In the genomic region with DNA sequence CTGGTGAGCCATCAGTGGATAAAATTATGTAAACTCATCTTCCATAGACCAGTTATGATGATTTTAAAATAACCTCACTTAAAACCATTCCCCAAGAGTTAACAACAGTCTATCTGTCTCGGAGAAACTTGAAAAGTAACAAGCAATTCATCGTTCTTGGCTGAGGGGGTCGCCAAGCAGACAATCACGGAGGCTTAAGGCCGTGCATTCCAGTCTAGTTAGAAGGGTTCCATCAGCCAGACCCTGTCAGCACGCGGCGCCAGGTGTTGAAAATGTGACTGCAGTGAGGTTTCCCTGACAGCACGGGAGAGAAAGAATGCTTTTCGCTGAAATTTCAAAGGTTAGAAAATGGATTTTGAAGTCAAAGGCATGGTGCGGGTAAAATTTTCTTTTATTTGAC, we compare ENCODE assay signal across 32 cellular contexts.
A peak's percentile ranks its signal among the peaks of the same experiment; 100 is the strongest.
DNase-seq lines count a peak whose midpoint lies in the region; ATAC-seq and TF ChIP-seq lines count a peak whose summit lies in the region.
"Had no signal": no experiment of that assay in that cellular context is flagged by ENCODE, and none has a peak within 500 bp of the region (broad histone marks: within the 10 kb centered on the region; RNA-seq: fewer than 3 reads in every experiment).

No MANE protein-coding gene starts in this region.

- no peak for TF ChIP-seq POLR2A in tibial nerve (IDR thresholded peaks at IDR 0.05)

- TF ChIP-seq CTCF in GM23338 (conservative IDR thresholded peaks at IDR 0.05; ENCODE audit: low read depth in 2 of 2), result peak; percentile 26 to 57; a peak in 3 of 4 replicates
- TF ChIP-seq CTCF in WTC11 (IDR thresholded peaks at IDR 0.05), result no peak
- TF ChIP-seq CTCF in hepatocyte (IDR thresholded peaks at IDR 0.05; ENCODE audit: poor library complexity), result peak; percentile 36
- TF ChIP-seq CTCF in neural progenitor cell (IDR thresholded peaks at IDR 0.05), result peak; percentile 47
- no peak for TF ChIP-seq CTCF in tibial nerve (IDR thresholded peaks at IDR 0.05)

- no peak overlapping the region for H3K9ac ChIP-seq in neural progenitor cell

- no peak for TF ChIP-seq EP300 in tibial nerve (IDR thresholded peaks at IDR 0.05)

- H3F3A ChIP-seq in GM23338 (replicated peaks; ENCODE audit: low read depth) (no peaks in the 10 kb centered on the region), neural progenitor cell (ENCODE audit: low read depth) (no peaks in the 10 kb centered on the region)

- peaks cover 7% of the 10 kb centered on the region; the same call in 2 of the 3 replicates for H3K4me1 Mint-ChIP-seq in GM23338
- peaks cover 9% of the 10 kb centered on the region for H3K4me1 Mint-ChIP-seq in WTC11
- peaks cover 4% of the 10 kb centered on the region for H3K4me1 Mint-ChIP-seq in neural progenitor cell
- H3K4me1 Mint-ChIP-seq: activated naive CD8-positive, alpha-beta T cell treated with anti-CD3 and anti-CD28 coated beads for 36 hours; memory B cell had no signal

- H3K79me2 ChIP-seq in GM23338 (replicated peaks; ENCODE audit: insufficient read depth), result no peaks in the 10 kb centered on the region
- H3K79me2 ChIP-seq in hepatocyte, result no peaks in the 10 kb centered on the region
- no peaks in the 10 kb centered on the region for H3K79me2 ChIP-seq in neural progenitor cell (ENCODE audit: low read depth)

- CTCF ChIA-PET in WTC11 (lab: Charles Lee), result no interaction called here

- H3K27me3 Mint-ChIP-seq in GM23338 (ENCODE audit: insufficient read depth, low read depth, poor library complexity) (no peaks in the 10 kb centered on the region), WTC11 (ENCODE audit: low read depth) (no peaks in the 10 kb centered on the region), neural progenitor cell (ENCODE audit: insufficient read depth, low read depth) (no peaks in the 10 kb centered on the region)
- H3K27me3 Mint-ChIP-seq: activated naive CD8-positive, alpha-beta T cell treated with anti-CD3 and anti-CD28 coated beads for 36 hours; memory B cell had no signal

- H3K9me2 ChIP-seq in GM23338 (ENCODE audit: insufficient read depth) (peaks cover 3% of the 10 kb centered on the region), hepatocyte (replicated peaks; ENCODE audit: insufficient read depth) (no peaks in the 10 kb centered on the region)

- no peaks in the 10 kb centered on the region for H3K36me3 ChIP-seq in GM23338 (ENCODE audit: insufficient read depth)
- no peaks in the 10 kb centered on the region for H3K36me3 ChIP-seq in hepatocyte (replicated peaks; ENCODE audit: insufficient read depth, low read depth)
- H3K36me3 ChIP-seq in neural progenitor cell, result no peaks in the 10 kb centered on the region
- no peaks in the 10 kb centered on the region for H3K36me3 ChIP-seq in tibial nerve
- H3K36me3 ChIP-seq: BE2C, heart right ventricle, prostate gland, transverse colon had no signal

- WGBS in hepatocyte (ENCODE audit: low lambda C conversion rate, missing lambda C conversion rate), result 32% methylated on average over 11 of the region's 11 CpGs
- WGBS in tibial nerve, 2 donors, result 44 to 55% methylated on average over 11 of the region's 11 CpGs

- H3K9me3 ChIP-seq in hepatocyte (ENCODE audit: low read depth), result no peaks in the 10 kb centered on the region
- H3K9me3 ChIP-seq in neural progenitor cell (ENCODE audit: low read depth), result no peaks in the 10 kb centered on the region
- no peaks in the 10 kb centered on the region for H3K9me3 ChIP-seq in tibial nerve
- H3K9me3 ChIP-seq: BE2C, heart right ventricle, prostate gland, transverse colon had no signal

- no peaks in the 10 kb centered on the region for H3K4me1 ChIP-seq in GM23338 (ENCODE audit: insufficient read depth)
- H3K4me1 ChIP-seq in hepatocyte (ENCODE audit: insufficient read depth), result no peaks in the 10 kb centered on the region
- no peaks in the 10 kb centered on the region for H3K4me1 ChIP-seq in neural progenitor cell
- H3K4me1 ChIP-seq in tibial nerve, result no peaks in the 10 kb centered on the region
- H3K4me1 ChIP-seq: BE2C, heart right ventricle, prostate gland, transverse colon had no signal

- POLR2A ChIA-PET in WTC11 (lab: Charles Lee), result no interaction called here

- no peaks in the 10 kb centered on the region for H3K27me3 ChIP-seq in GM23338 (ENCODE audit: insufficient read depth)
- H3K27me3 ChIP-seq in hepatocyte, result no peaks in the 10 kb centered on the region
- H3K27me3 ChIP-seq in neural progenitor cell, result no peaks in the 10 kb centered on the region
- no peaks in the 10 kb centered on the region for H3K27me3 ChIP-seq in tibial nerve
- H3K27me3 ChIP-seq: BE2C, heart right ventricle, transverse colon had no signal

- DNase-seq in GM23338 (ENCODE audit: low spot score) (peak; percentile 56), WTC11 (ENCODE audit: low spot score) (peak; percentile 31), hepatocyte (ENCODE audit: low spot score) (peak; percentile 34), neural progenitor cell (ENCODE audit: low spot score) (peak; percentile 60), T-helper 2 cell (no peak), tibial nerve (ENCODE audit: low spot score in 2 of 2) (no peak)
- DNase-seq: activated CD4-positive, alpha-beta T cell treated with anti-CD3 and anti-CD28 coated beads for 48 hours; activated effector memory CD4-positive, alpha-beta T cell treated with Interleukin-2 at 50 U/mL for 16 hours; activated naive CD8-positive, alpha-beta T cell treated with anti-CD3 and anti-CD28 coated beads for 36 hours; activated T-cell treated with anti-CD3 and anti-CD28 coated beads, Interleukin-2, amount 50 U/mL, for 1 hour; BE2C; effector memory CD4-positive, alpha-beta T cell; erythroblast; left colon; NCI-H1417 treated with DMSO at 0.1 percent for 48 hours; NCI-H2029 treated with DMSO at 0.1 percent for 48 hours; NCI-H2227 treated with DMSO at 0.1 percent for 48 hours; NCI-H526; NK-92 treated with Interleukin-12 subunit alpha and Interleukin-12 subunit beta, amount 100 ng/mL, for 24 hours; SHP77; stimulated activated CD4-positive, alpha-beta T cell treated with anti-CD3 and anti-CD28 coated beads, Interleukin-15, amount 100 ng/mL, for 24 hours; stimulated activated CD4-positive, alpha-beta T cell treated with anti-CD3 and anti-CD28 coated beads, Interleukin-4, amount 100 ng/mL, for 4 hours; transverse colon had no signal

- H3K27ac ChIP-seq in GM23338 (ENCODE audit: low read depth) (no peak overlapping the region), hepatocyte (no peak overlapping the region), neural progenitor cell (no peak overlapping the region), tibial nerve (no peak overlapping the region)
- H3K27ac ChIP-seq: coronary artery, heart right ventricle, prostate gland, transverse colon, VCaP had no signal

- H4K20me1 ChIP-seq in GM23338 (replicated peaks; ENCODE audit: insufficient read depth) (no peaks in the 10 kb centered on the region), hepatocyte (ENCODE audit: insufficient read depth, poor library complexity, severe bottlenecking) (no peaks in the 10 kb centered on the region), neural progenitor cell (ENCODE audit: low read depth) (no peaks in the 10 kb centered on the region)

- H3K9me3 Mint-ChIP-seq in GM23338 (0 out of 3 replicates have a peak, but pooled peaks cover under 1% of the 10 kb centered on the region), WTC11 (peaks cover 6% of the 10 kb centered on the region), neural progenitor cell (no peaks in the 10 kb centered on the region)
- H3K9me3 Mint-ChIP-seq: activated naive CD8-positive, alpha-beta T cell treated with anti-CD3 and anti-CD28 coated beads for 36 hours; memory B cell; T-helper 2 cell treated with Interferon-gamma antibody and Interleukin-4, amounts not matched to agents 5 μg/mL and 100 μg/mL, for 36 hours had no signal

- H2AFZ ChIP-seq in GM23338 (no peak overlapping the region), hepatocyte (no peak overlapping the region), neural progenitor cell (replicated peaks) (peak overlapping the region; percentile 10)

- no peak overlapping the region for H3K4me3 ChIP-seq in GM23338
- H3K4me3 ChIP-seq in hepatocyte, result no peak overlapping the region
- no peak overlapping the region for H3K4me3 ChIP-seq in neural progenitor cell
- H3K4me3 ChIP-seq in tibial nerve, result no peak overlapping the region
- H3K4me3 ChIP-seq: coronary artery, GM12878, prostate gland, transverse colon had no signal

- peak; percentile 50 for ATAC-seq in GM23338
- ATAC-seq in WTC11, result peak; percentile 65
- ATAC-seq in HG02852 (IDR thresholded peaks at IDR 0.05; ENCODE audit: unreplicated experiment), result no peak
- ATAC-seq in GM18520 (IDR thresholded peaks at IDR 0.05; ENCODE audit: unreplicated experiment), result no peak
- ATAC-seq: GM12878, left colon had no signal

- H3K36me3 Mint-ChIP-seq in GM23338 (ENCODE audit: low read depth) (no peaks in the 10 kb centered on the region), WTC11 (no peaks in the 10 kb centered on the region), neural progenitor cell (no peaks in the 10 kb centered on the region)
- H3K36me3 Mint-ChIP-seq: activated naive CD8-positive, alpha-beta T cell treated with anti-CD3 and anti-CD28 coated beads for 36 hours; memory B cell had no signal

- no peak overlapping the region for H3K4me2 ChIP-seq in GM23338
- peak overlapping the region; percentile 18 for H3K4me2 ChIP-seq in hepatocyte
- no peak overlapping the region for H3K4me2 ChIP-seq in neural progenitor cell

- H3K27ac Mint-ChIP-seq in GM23338 (no peak overlapping the region), WTC11 (no peak overlapping the region), neural progenitor cell (no peak overlapping the region)
- H3K27ac Mint-ChIP-seq: activated naive CD8-positive, alpha-beta T cell treated with anti-CD3 and anti-CD28 coated beads for 36 hours; memory B cell; T-helper 2 cell treated with Interferon-gamma antibody and Interleukin-4, amounts not matched to agents 5 μg/mL and 100 μg/mL, for 36 hours had no signal

- H3K4me3 Mint-ChIP-seq in GM23338 (no peak overlapping the region), WTC11 (no peak overlapping the region), neural progenitor cell (no peak overlapping the region)
- H3K4me3 Mint-ChIP-seq: activated naive CD8-positive, alpha-beta T cell treated with anti-CD3 and anti-CD28 coated beads for 36 hours; memory B cell; T-helper 2 cell treated with Interferon-gamma antibody and Interleukin-4, amounts not matched to agents 5 μg/mL and 100 μg/mL, for 36 hours had no signal

TF ChIP-seq in GM23338, 12 proteins besides CTCF, POLR2A, EP300 and RAD21 (continues in another document):
- TF ChIP-seq NANOG (IDR thresholded peaks at IDR 0.05; ENCODE audit: borderline replicate concordance), result no peak
- no peak for TF ChIP-seq EZH2 (IDR thresholded peaks at IDR 0.05; ENCODE audit: low read depth, unreplicated experiment)
- TF ChIP-seq STAT1 (IDR thresholded peaks at IDR 0.05; ENCODE audit: unreplicated experiment), result no peak
- TF ChIP-seq ZNF331 (CRISPR knock-in tag; IDR thresholded peaks at IDR 0.05; ENCODE audit: low read depth), result no peak

TF ChIP-seq in WTC11, 78 proteins besides CTCF, POLR2A, EP300 and RAD21 (continues in another document):
- no peak for TF ChIP-seq ZBTB21 (CRISPR knock-in tag; IDR thresholded peaks at IDR 0.05; ENCODE audit: borderline replicate concordance)
- TF ChIP-seq CBFB (CRISPR knock-in tag; IDR thresholded peaks at IDR 0.05; ENCODE audit: low read depth), result no peak
- no peak for TF ChIP-seq GABPB1 (CRISPR knock-in tag; IDR thresholded peaks at IDR 0.05)

Comparison
In these comparisons a context has a peak if more than half of its experiments do, and no peak if none do; other contexts are left out.
1. ATAC-seq: peak in GM23338 (single experiment) and WTC11 (single experiment); none in HG02852 (single experiment) and GM18520 (single experiment).
2. DNase-seq: peak in GM23338 (single experiment), WTC11 (single experiment), hepatocyte (single experiment) and neural progenitor cell (single experiment); none in T-helper 2 cell (0 of 5) and tibial nerve (0 of 2).
3. CTCF ChIP-seq: peak in GM23338 (2 of 2), hepatocyte (single experiment) and neural progenitor cell (single experiment); none in WTC11 (single experiment) and tibial nerve (0 of 5).